ENCODE assay signal across 17 cellular contexts in the genomic region with DNA sequence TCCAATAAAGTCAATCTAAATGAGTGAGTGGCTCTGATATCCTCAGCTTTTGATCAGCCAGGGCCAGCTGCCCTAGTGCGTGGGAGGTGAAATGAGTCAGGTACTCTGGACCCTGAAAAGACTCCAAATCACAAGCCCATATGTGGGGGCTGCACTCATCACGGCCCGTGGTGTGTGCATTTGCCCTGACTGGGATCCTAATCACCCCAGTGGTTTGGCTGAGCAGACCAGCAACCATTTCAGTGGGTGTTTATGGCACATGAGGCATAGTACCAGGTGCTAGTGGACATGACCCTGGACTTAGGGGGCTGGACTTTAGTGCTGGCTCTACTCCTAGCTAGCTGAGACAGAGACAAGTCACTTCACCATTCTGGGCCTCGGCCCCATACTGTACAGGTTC. TPM values are rescaled to one million over a fixed set of nuclear protein-coding genes. Genes with fewer than 3 reads are reported as not detected.
A peak's percentile ranks its signal among the peaks of the same experiment; 100 is the strongest.
DNase-seq lines count a peak whose midpoint lies in the region; ATAC-seq and TF ChIP-seq lines count a peak whose summit lies in the region.
"Had no signal": no experiment of that assay in that cellular context is flagged by ENCODE, and none has a peak within 500 bp of the region (broad histone marks: within the 10 kb centered on the region; RNA-seq: fewer than 3 reads in every experiment).

No MANE protein-coding gene starts in this region.

- H3K27ac ChIP-seq in RWPE1 = no peak overlapping the region
- H3K27ac ChIP-seq: tibial nerve, WERI-Rb-1 had no signal

- H3K4me3 Mint-ChIP-seq in activated CD8-positive, alpha-beta T cell treated with anti-CD3 and anti-CD28 coated beads, Interleukin-2, amount 10 ng/mL, durations not matched to agents 7 days and 5 days = no peak overlapping the region
- peak overlapping the region in 1 of 2 donors; percentile 39 for H3K4me3 Mint-ChIP-seq in stimulated activated naive CD8-positive, alpha-beta T cell treated with anti-CD3 and anti-CD28 coated beads, Interleukin-15, amount 100 ng/mL, for 72 hours

- H3K36me3 Mint-ChIP-seq in activated CD8-positive, alpha-beta T cell treated with anti-CD3 and anti-CD28 coated beads, Interleukin-2, amount 10 ng/mL, durations not matched to agents 7 days and 5 days (ENCODE audit: low read depth) = peaks cover 12% of the 10 kb centered on the region

- H3K9me3 Mint-ChIP-seq in activated CD8-positive, alpha-beta T cell treated with anti-CD3 and anti-CD28 coated beads, Interleukin-2, amount 10 ng/mL, durations not matched to agents 7 days and 5 days (ENCODE audit: insufficient read depth) = no peaks in the 10 kb centered on the region
- no peaks in the 10 kb centered on the region for H3K9me3 Mint-ChIP-seq in stimulated activated naive CD8-positive, alpha-beta T cell treated with anti-CD3 and anti-CD28 coated beads, Interleukin-15, amount 100 ng/mL, for 72 hours
- H3K9me3 Mint-ChIP-seq: central memory CD8-positive, alpha-beta T cell had no signal

- H3K4me1 Mint-ChIP-seq in activated CD8-positive, alpha-beta T cell treated with anti-CD3 and anti-CD28 coated beads, Interleukin-2, amount 10 ng/mL, durations not matched to agents 7 days and 5 days (ENCODE audit: low read depth) = peaks cover 58% of the 10 kb centered on the region
- H3K4me1 Mint-ChIP-seq in stimulated activated naive CD8-positive, alpha-beta T cell treated with anti-CD3 and anti-CD28 coated beads, Interleukin-15, amount 100 ng/mL, for 72 hours = peaks cover 87% of the 10 kb centered on the region

- TF ChIP-seq CTCF in RWPE1 (conservative IDR thresholded peaks at IDR 0.05; ENCODE audit: low read depth) = no peak

- peak overlapping the region; percentile 91 for H3K27ac Mint-ChIP-seq in activated CD8-positive, alpha-beta T cell treated with anti-CD3 and anti-CD28 coated beads, Interleukin-2, amount 10 ng/mL, durations not matched to agents 7 days and 5 days
- H3K27ac Mint-ChIP-seq in stimulated activated naive CD8-positive, alpha-beta T cell treated with anti-CD3 and anti-CD28 coated beads, Interleukin-15, amount 100 ng/mL, for 72 hours = no peak overlapping the region

- ATAC-seq in activated CD8-positive, alpha-beta T cell treated with anti-CD3 and anti-CD28 coated beads, Interleukin-2, amount 10 ng/mL, durations not matched to agents 7 days and 5 days = no peak
- peak; percentile 64 for ATAC-seq in stimulated activated naive CD8-positive, alpha-beta T cell treated with anti-CD3 and anti-CD28 coated beads, Interleukin-15, amount 100 ng/mL, for 72 hours

- CTCF ChIA-PET in activated CD8-positive, alpha-beta T cell treated with anti-CD3 and anti-CD28 coated beads, Interleukin-2, amount 10 ng/mL, durations not matched to agents 7 days and 5 days (lab: Charles Lee) = interaction anchor here (0.6 to 7.2 kb wide), 3 partner anchors 39 to 63 kb away, joined by 3 to 46 read pairs (median 18); partner anchors contain the start of gene SCML4
- CTCF ChIA-PET in RWPE1 (lab: Yijun Ruan, JAX) = no interaction called here

- POLR2A ChIA-PET in activated CD8-positive, alpha-beta T cell treated with anti-CD3 and anti-CD28 coated beads, Interleukin-2, amount 10 ng/mL, durations not matched to agents 7 days and 5 days (lab: Charles Lee) = interaction anchor here (4.1 kb wide), 1 partner anchor 36 kb away, joined by 58 read pairs; the partner anchor contains the start of gene SCML4
- POLR2A ChIA-PET in RWPE1 (lab: Yijun Ruan, JAX; ENCODE audit: low non-redundant PET) = no interaction called here

- no peaks in the 10 kb centered on the region for H3K27me3 Mint-ChIP-seq in activated CD8-positive, alpha-beta T cell treated with anti-CD3 and anti-CD28 coated beads, Interleukin-2, amount 10 ng/mL, durations not matched to agents 7 days and 5 days (ENCODE audit: low read depth)
- no peaks in the 10 kb centered on the region for H3K27me3 Mint-ChIP-seq in stimulated activated naive CD8-positive, alpha-beta T cell treated with anti-CD3 and anti-CD28 coated beads, Interleukin-15, amount 100 ng/mL, for 72 hours
- H3K27me3 Mint-ChIP-seq: central memory CD8-positive, alpha-beta T cell had no signal

- peak; percentile 7 for DNase-seq in stimulated activated CD4-positive, alpha-beta T cell treated with anti-CD3 and anti-CD28 coated beads, Interleukin-2, amount 100 ng/mL, for 4 hours (ENCODE audit: low read depth)
- no peak for DNase-seq in stimulated activated CD4-positive, alpha-beta T cell treated with anti-CD3 and anti-CD28 coated beads, Interleukin-2, amount 100 ng/mL, for 48 hours
- no peak for DNase-seq in activated CD8-positive, alpha-beta T cell treated with anti-CD3 and anti-CD28 coated beads, Interleukin-2, amount 10 ng/mL, durations not matched to agents 7 days and 5 days
- DNase-seq in kidney glomerular epithelial cell (lab: John Stamatoyannopoulos, UW) = peak; percentile 30
- peak in 1 of 2 donors; percentile 26 for DNase-seq in stimulated activated naive CD8-positive, alpha-beta T cell treated with anti-CD3 and anti-CD28 coated beads, Interleukin-15, amount 100 ng/mL, for 72 hours
- DNase-seq in AG08396 (ENCODE audit: low spot score) = no peak
- no peak for DNase-seq in NCI-H2227 treated with DMSO at 0.1 percent for 48 hours (lab: John Stamatoyannopoulos, UW)
- DNase-seq in RWPE1 (ENCODE audit: low spot score) = no peak
- DNase-seq: AML-193, HCEC 1CT, NCI-H524, occipital lobe, WERI-Rb-1 had no signal

RNA-seq across cellular contexts. Expression of gene SCML4, which starts 39.4 kb away (rescaled TPM):
- total RNA-seq in activated CD8-positive, alpha-beta T cell treated with anti-CD3 and anti-CD28 coated beads, Interleukin-2, amount 10 ng/mL, durations not matched to agents 7 days and 5 days = 10 to 100 TPM; 27.4 to 31.8 TPM
- total RNA-seq: glomerular endothelial cell, smooth muscle cell had no signal

Comparison
In these comparisons a context has a peak if more than half of its experiments do, and no peak if none do; other contexts are left out.
1. DNase-seq: peak in stimulated activated CD4-positive, alpha-beta T cell treated with anti-CD3 and anti-CD28 coated beads, Interleukin-2, amount 100 ng/mL, for 4 hours (single experiment) and kidney glomerular epithelial cell (single experiment); none in stimulated activated CD4-positive, alpha-beta T cell treated with anti-CD3 and anti-CD28 coated beads, Interleukin-2, amount 100 ng/mL, for 48 hours (0 of 2), activated CD8-positive, alpha-beta T cell treated with anti-CD3 and anti-CD28 coated beads, Interleukin-2, amount 10 ng/mL, durations not matched to agents 7 days and 5 days (single experiment), AG08396 (single experiment), NCI-H2227 treated with DMSO at 0.1 percent for 48 hours (single experiment) and RWPE1 (single experiment).